ENCODE assay signal across 8 cellular contexts in the genomic region with DNA sequence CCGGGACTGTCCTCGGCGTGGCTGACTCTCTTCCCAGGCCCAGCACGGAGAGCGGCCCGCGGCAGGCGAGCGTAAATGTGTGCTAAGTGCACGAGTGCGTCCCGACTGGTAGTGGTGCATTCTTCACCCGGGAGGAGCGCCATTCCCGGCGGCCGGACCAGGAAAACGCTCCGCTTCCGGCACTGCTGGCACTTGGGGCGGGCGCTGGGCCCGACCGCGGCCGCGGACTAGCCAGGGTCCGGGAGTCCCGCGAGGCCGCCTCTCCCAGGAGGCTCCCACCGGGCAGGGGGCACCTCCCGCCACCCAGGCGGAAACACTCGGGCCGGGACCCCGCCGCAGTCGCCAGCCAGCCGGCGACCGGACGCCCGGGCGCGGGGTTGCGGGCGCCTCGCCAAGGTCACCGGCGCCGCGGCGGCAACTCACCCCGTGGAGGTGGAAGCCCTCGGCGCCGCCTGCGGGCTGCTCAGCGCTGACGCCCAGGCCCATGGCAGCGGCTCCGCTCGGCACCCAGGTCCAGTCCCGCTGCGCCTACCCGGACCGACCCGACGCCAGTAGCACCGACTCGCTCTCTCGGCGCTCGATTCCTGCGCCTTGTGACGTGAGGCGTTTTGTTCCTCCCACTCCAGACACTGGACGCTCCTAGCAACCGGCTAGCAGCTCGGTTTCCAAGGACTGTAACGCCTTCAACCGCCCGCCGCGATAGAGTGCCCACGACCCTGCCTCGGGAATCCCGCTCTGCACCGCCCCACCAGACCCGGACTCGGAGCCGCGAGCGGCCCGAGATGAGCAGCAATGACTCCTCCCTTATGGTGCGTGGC. TPM values are rescaled to one million over a fixed set of nuclear protein-coding genes. Genes with fewer than 3 reads are reported as not detected.
DNase-seq lines count a peak whose midpoint lies in the region; ATAC-seq, FAIRE-seq and TF ChIP-seq lines count a peak whose summit lies in the region.

A gene (minus strand): TSS at position 572 of the 818 bp plus-strand sequence. CDS start 86 bp downstream, at position 486.
A gene with protein sequence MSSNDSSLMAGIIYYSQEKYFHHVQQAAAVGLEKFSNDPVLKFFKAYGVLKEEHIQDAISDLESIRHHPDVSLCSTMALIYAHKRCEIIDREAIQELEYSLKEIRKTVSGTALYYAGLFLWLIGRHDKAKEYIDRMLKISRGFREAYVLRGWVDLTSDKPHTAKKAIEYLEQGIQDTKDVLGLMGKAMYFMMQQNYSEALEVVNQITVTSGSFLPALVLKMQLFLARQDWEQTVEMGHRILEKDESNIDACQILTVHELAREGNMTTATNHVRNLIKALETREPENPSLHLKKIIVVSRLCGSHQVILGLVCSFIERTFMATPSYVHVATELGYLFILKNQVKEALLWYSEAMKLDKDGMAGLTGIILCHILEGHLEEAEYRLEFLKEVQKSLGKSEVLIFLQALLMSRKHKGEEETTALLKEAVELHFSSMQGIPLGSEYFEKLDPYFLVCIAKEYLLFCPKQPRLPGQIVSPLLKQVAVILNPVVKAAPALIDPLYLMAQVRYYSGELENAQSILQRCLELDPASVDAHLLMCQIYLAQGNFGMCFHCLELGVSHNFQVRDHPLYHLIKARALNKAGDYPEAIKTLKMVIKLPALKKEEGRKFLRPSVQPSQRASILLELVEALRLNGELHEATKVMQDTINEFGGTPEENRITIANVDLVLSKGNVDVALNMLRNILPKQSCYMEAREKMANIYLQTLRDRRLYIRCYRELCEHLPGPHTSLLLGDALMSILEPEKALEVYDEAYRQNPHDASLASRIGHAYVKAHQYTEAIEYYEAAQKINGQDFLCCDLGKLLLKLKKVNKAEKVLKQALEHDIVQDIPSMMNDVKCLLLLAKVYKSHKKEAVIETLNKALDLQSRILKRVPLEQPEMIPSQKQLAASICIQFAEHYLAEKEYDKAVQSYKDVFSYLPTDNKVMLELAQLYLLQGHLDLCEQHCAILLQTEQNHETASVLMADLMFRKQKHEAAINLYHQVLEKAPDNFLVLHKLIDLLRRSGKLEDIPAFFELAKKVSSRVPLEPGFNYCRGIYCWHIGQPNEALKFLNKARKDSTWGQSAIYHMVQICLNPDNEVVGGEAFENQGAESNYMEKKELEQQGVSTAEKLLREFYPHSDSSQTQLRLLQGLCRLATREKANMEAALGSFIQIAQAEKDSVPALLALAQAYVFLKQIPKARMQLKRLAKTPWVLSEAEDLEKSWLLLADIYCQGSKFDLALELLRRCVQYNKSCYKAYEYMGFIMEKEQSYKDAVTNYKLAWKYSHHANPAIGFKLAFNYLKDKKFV (N-terminal part only) (plus strand): TSS at position 625 of the 818 bp plus-strand sequence. CDS start 158 bp downstream, at position 783.

- peak; percentile 93 for ATAC-seq in left ventricle myocardium superior

- POLR2A ChIA-PET in HEK293 (lab: Yijun Ruan, JAX), result interaction anchor here (0.6 to 1.2 kb wide), 4 partner anchors 11 to 70 kb away, joined by 3 to 5 read pairs (median 3); no protein-coding TSS in a partner anchor

- DNase-seq in NAMALWA (ENCODE audit: low spot score) (peak; percentile 85), T follicular helper cell (ENCODE audit: low read depth) (peak; percentile 40), left ventricle myocardium superior (peak; percentile 92), progenitor cell of endocrine pancreas (ENCODE audit: low spot score, unreplicated experiment) (peak; percentile 65), urothelium cell line (ENCODE audit: low spot score) (peak; percentile 94)

- no peaks in the 10 kb centered on the region for H3K4me1 ChIP-seq in HEK293 (ENCODE audit: control insufficient read depth, insufficient read depth, low read length)

- no peaks in the 10 kb centered on the region for H3K9me3 Mint-ChIP-seq in progenitor cell of endocrine pancreas (ENCODE audit: low read depth)

- H3K4me3 ChIP-seq in GM08714 (ENCODE audit: low read length), result peak within 1 kb of the TSS; percentile 70
- H3K4me3 ChIP-seq in HEK293 (ENCODE audit: low read depth, low read length), result peak within 1 kb of the TSS; percentile 85

- peaks cover 0 to 4% of the 10 kb centered on the region in 2 experiments; a peak in 1 of 3 replicates for H3K36me3 ChIP-seq in HEK293 (ENCODE audit: control insufficient read depth in 2 of 2, insufficient read depth in 1 of 2, low read length in 2 of 2)

- FAIRE-seq in urothelium cell line (lab: Jason Lieb, UNC), result no peak

- H3K9me3 ChIP-seq in HEK293 (ENCODE audit: control insufficient read depth, insufficient read depth, low read depth, low read length), result no peaks in the 10 kb centered on the region

- peaks cover 2% of the 10 kb centered on the region for H3K36me3 Mint-ChIP-seq in progenitor cell of endocrine pancreas (ENCODE audit: insufficient read depth)

- TF ChIP-seq CTCF in HEK293 (tag by site-specific recombination; IDR thresholded peaks at IDR 0.05) (peak; percentile 43), progenitor cell of endocrine pancreas (IDR thresholded peaks at IDR 0.05; ENCODE audit: unreplicated experiment) (peak; percentile 17)

- peaks cover 23% of the 10 kb centered on the region for H3K4me1 Mint-ChIP-seq in progenitor cell of endocrine pancreas (ENCODE audit: low read depth)

- H3K27ac Mint-ChIP-seq in progenitor cell of endocrine pancreas, result peak within 1 kb of the TSS; percentile 96

- no peaks in the 10 kb centered on the region for H3K27me3 Mint-ChIP-seq in progenitor cell of endocrine pancreas

- intact Hi-C loops in left ventricle myocardium superior (cut with micrococcal nuclease), result no loop called here

- H3K27ac ChIP-seq in HEK293 (ENCODE audit: extremely low read depth, low read depth, low read length) (peak within 1 kb of the TSS; percentile 53; the same call in 1 of the 2 replicates), angular gyrus (ENCODE audit: low read depth, low read length) (peak within 1 kb of the TSS; percentile 72)

- H3K4me3 Mint-ChIP-seq in progenitor cell of endocrine pancreas (ENCODE audit: low read depth), result peak within 1 kb of the TSS; percentile 96

- CTCF ChIA-PET in HEK293 (lab: Yijun Ruan, JAX), result interaction anchor here (0.8 to 1.5 kb wide), 5 partner anchors 9 to 181 kb away, joined by 3 to 9 read pairs (median 4); no protein-coding TSS in a partner anchor

TF ChIP-seq in HEK293, 187 proteins besides CTCF, POLR2A, EP300 and RAD21 (continues in another document):
- TF ChIP-seq, protein P1, sequence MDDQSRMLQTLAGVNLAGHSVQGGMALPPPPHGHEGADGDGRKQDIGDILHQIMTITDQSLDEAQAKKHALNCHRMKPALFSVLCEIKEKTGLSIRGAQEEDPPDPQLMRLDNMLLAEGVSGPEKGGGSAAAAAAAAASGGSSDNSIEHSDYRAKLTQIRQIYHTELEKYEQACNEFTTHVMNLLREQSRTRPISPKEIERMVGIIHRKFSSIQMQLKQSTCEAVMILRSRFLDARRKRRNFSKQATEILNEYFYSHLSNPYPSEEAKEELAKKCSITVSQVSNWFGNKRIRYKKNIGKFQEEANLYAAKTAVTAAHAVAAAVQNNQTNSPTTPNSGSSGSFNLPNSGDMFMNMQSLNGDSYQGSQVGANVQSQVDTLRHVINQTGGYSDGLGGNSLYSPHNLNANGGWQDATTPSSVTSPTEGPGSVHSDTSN (CRISPR knock-in tag; IDR thresholded peaks at IDR 0.05), result no peak; the same call in 1 of the 2 replicates
- TF ChIP-seq EGR2 (tag by site-specific recombination; IDR thresholded peaks at IDR 0.05; ENCODE audit: low read depth) (peak; percentile 55), ZNF830 (tag by site-specific recombination; IDR thresholded peaks at IDR 0.05; ENCODE audit: low read depth) (no peak), ZBTB7A (tag by site-specific recombination; IDR thresholded peaks at IDR 0.05; ENCODE audit: low read depth) (no peak), KLF9 (tag by site-specific recombination; IDR thresholded peaks at IDR 0.05; ENCODE audit: low read depth) (peak; percentile 47), SP2 (tag by site-specific recombination; IDR thresholded peaks at IDR 0.05) (peak; percentile 54), GLIS2 (tag by site-specific recombination; IDR thresholded peaks at IDR 0.05) (0 out of 2 replicates have a peak, but pooled peaks have one; percentile 31), ZNF214 (tag by site-specific recombination; IDR thresholded peaks at IDR 0.05; ENCODE audit: borderline replicate concordance) (no peak), ZNF629 (tag by site-specific recombination; IDR thresholded peaks at IDR 0.05) (peak; percentile 57), IKZF3 (tag by site-specific recombination; IDR thresholded peaks at IDR 0.05) (peak; percentile 33; the same call in 1 of the 2 replicates), ZNF416 (tag by site-specific recombination; IDR thresholded peaks at IDR 0.05) (no peak), MYNN (tag by site-specific recombination; IDR thresholded peaks at IDR 0.05; ENCODE audit: borderline replicate concordance) (peak; percentile 52; the same call in 1 of the 2 replicates), ZNF76 (tag by site-specific recombination; IDR thresholded peaks at IDR 0.05; ENCODE audit: borderline replicate concordance, low read depth) (0 out of 2 replicates have a peak, but pooled peaks have one; percentile 17), OVOL3 (tag by site-specific recombination; IDR thresholded peaks at IDR 0.05) (no peak)

RNA-seq across cellular contexts. Expression of the first gene that starts in this region (rescaled TPM):
- total RNA-seq in left ventricle myocardium superior (50.6 TPM), progenitor cell of endocrine pancreas (64.3 and 72.8 TPM in 2 replicates)

RNA-seq across cellular contexts. Expression of the second gene that starts in this region (rescaled TPM):
- 1.1 TPM for total RNA-seq in left ventricle myocardium superior
- total RNA-seq in progenitor cell of endocrine pancreas, result 16.1 and 17.2 TPM in 2 replicates

Comparison
In these comparisons a context has a peak if more than half of its experiments do, and no peak if none do; other contexts are left out.
1. Peak in every context shown above with its lines: DNase-seq, ATAC-seq, H3K4me3 ChIP-seq and H3K27ac ChIP-seq.
2. DNase-seq: peak in every context shown above with its lines; median percentile 94 in urothelium cell line; 92 in left ventricle myocardium superior; 85 in NAMALWA; 65 in progenitor cell of endocrine pancreas; 40 in T follicular helper cell.